In the genomic region with DNA sequence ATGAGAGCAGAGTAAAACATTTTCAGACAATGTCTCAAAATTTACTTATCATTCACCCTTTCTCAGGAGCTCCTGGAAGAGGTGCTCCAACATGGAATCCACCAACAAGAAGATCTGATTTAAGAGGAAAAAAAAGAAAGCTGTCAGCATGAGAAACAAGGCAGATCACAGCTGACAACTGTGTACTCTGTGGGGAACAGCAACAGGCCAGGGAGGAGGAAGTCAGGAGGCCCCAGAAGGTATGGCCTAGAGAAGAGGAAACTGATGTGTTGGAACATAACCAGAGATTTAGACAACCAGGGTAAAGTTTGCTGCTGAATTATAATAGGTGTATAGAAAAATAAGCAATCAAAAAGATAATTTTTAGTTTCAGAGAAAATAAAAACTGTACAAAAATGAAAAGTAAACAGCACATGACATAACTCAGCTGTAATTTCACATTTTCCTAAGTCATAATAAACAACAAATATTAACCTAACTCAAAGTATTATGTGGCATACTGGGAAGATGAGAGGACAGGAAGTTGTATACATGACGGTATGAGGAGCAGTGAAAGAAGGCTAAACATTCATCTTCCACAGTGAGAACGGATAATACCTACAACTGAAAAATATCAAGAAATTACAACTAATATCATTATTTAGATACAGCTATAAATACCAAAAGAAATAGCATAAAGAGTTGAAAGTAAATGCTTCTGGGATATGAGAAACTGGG, we compare ENCODE assay signal across 13 cellular contexts.
A peak's percentile ranks its signal among the peaks of the same experiment; 100 is the strongest.
DNase-seq lines count a peak whose midpoint lies in the region; ATAC-seq and TF ChIP-seq lines count a peak whose summit lies in the region.
"Had no signal": no experiment of that assay in that cellular context is flagged by ENCODE, and none has a peak within 500 bp of the region (broad histone marks: within the 10 kb centered on the region; RNA-seq: fewer than 3 reads in every experiment).

No MANE protein-coding gene starts in this region.

- peak overlapping the region; percentile 15 for H3K27ac Mint-ChIP-seq in dendritic cell treated with granulocyte-macrophage colony-stimulating factor and Interleukin-4, amounts not matched to agents 40 ng/mL and 50 ng/mL, for 4 days

- H3K27ac ChIP-seq in cardiac muscle cell (peak overlapping the region; percentile 66), OCI-LY7 (ENCODE audit: low read depth, low read length, poor library complexity, severe bottlenecking) (no peak overlapping the region), thyroid gland (no peak overlapping the region)
- H3K27ac ChIP-seq: prostate gland, vagina had no signal

- H3K36me3 ChIP-seq in cardiac muscle cell (peaks cover 34% of the 10 kb centered on the region), OCI-LY7 (ENCODE audit: insufficient read depth, low read length) (peaks cover 22% of the 10 kb centered on the region; the same call in 1 of the 2 replicates), thyroid gland (peaks cover 10 to 16% of the 10 kb centered on the region in 2 donors)

- H3K36me3 Mint-ChIP-seq in dendritic cell treated with granulocyte-macrophage colony-stimulating factor and Interleukin-4, amounts not matched to agents 40 ng/mL and 50 ng/mL, for 4 days (ENCODE audit: low read depth), result peaks cover 66% of the 10 kb centered on the region

- peaks cover 10% of the 10 kb centered on the region for H3K4me1 ChIP-seq in cardiac muscle cell (ENCODE audit: low read depth)
- H3K4me1 ChIP-seq in OCI-LY7 (ENCODE audit: insufficient read depth, low read length, poor library complexity, severe bottlenecking), result peaks cover 7% of the 10 kb centered on the region
- H3K4me1 ChIP-seq in thyroid gland, result peaks cover 16 to 19% of the 10 kb centered on the region in 2 donors
- H3K4me1 ChIP-seq: prostate gland had no signal

- ATAC-seq in left cardiac atrium, result no peak
- ATAC-seq in HG03520 (IDR thresholded peaks at IDR 0.05; ENCODE audit: unreplicated experiment), result no peak

- H3K9me3 Mint-ChIP-seq in dendritic cell treated with granulocyte-macrophage colony-stimulating factor and Interleukin-4, amounts not matched to agents 40 ng/mL and 50 ng/mL, for 4 days, result no peaks in the 10 kb centered on the region

- no peak overlapping the region for H2AFZ ChIP-seq in OCI-LY7 (ENCODE audit: low read length)

- H3K79me2 ChIP-seq in OCI-LY7 (ENCODE audit: insufficient read depth, low read depth, low read length), result no peaks in the 10 kb centered on the region

- POLR2A ChIA-PET in OCI-LY7 (lab: Charles Lee), result no interaction called here

- WGBS in thyroid gland, 2 donors, result 83 to 89% methylated on average over 2 of the region's 2 CpGs

- H3K4me3 ChIP-seq in cardiac muscle cell, result no peak overlapping the region
- H3K4me3 ChIP-seq in OCI-LY7 (ENCODE audit: low read depth, low read length, poor library complexity, severe bottlenecking), result no peak overlapping the region
- no peak overlapping the region for H3K4me3 ChIP-seq in thyroid gland (replicated peaks in 1 of 3)
- H3K4me3 ChIP-seq: prostate gland, vagina had no signal

- DNase-seq in cardiac muscle cell (ENCODE audit: low read depth in 1 of 2, low spot score in 1 of 2) (peak; percentile 12 to 14), left cardiac atrium (no peak), OCI-LY7 (ENCODE audit: low spot score) (peak; percentile 15), superior temporal gyrus (ENCODE audit: extremely low spot score) (no peak), thyroid gland (no peak), amniotic stem cell (lab: John Stamatoyannopoulos, UW) (no peak)
- DNase-seq: activated CD4-positive, CD25-positive, alpha-beta regulatory T cell; aorta; NCI-H82 had no signal

- H3K27me3 ChIP-seq in cardiac muscle cell, result no peaks in the 10 kb centered on the region
- no peaks in the 10 kb centered on the region for H3K27me3 ChIP-seq in thyroid gland
- H3K27me3 ChIP-seq: vagina had no signal

- H4K20me1 ChIP-seq in OCI-LY7 (ENCODE audit: insufficient read depth, low read length), result no peaks in the 10 kb centered on the region

- H3K4me1 Mint-ChIP-seq in dendritic cell treated with granulocyte-macrophage colony-stimulating factor and Interleukin-4, amounts not matched to agents 40 ng/mL and 50 ng/mL, for 4 days (ENCODE audit: low read depth), result peaks cover 9% of the 10 kb centered on the region

- no peak overlapping the region for H3K4me2 ChIP-seq in OCI-LY7 (ENCODE audit: low read length)

- no peaks in the 10 kb centered on the region for H3K9me2 ChIP-seq in OCI-LY7 (ENCODE audit: insufficient read depth, low read length)

- BruUV-seq in OCI-LY7 (replicated peaks; lab: Mats Ljungman, UMichigan), result no TSS peak

- no peaks in the 10 kb centered on the region for H3K27me3 Mint-ChIP-seq in dendritic cell treated with granulocyte-macrophage colony-stimulating factor and Interleukin-4, amounts not matched to agents 40 ng/mL and 50 ng/mL, for 4 days

- TF ChIP-seq CTCF in cardiac muscle cell (IDR thresholded peaks at IDR 0.05; ENCODE audit: low read depth, low read length) (no peak), OCI-LY7 (conservative IDR thresholded peaks at IDR 0.05; ENCODE audit: low read length) (no peak), thyroid gland (IDR thresholded peaks at IDR 0.05) (no peak)

- intact Hi-C loops in left cardiac atrium (cut with DNase I) (no loop called here), OCI-LY7 (cut with micrococcal nuclease; ENCODE audit: unreplicated experiment) (no loop called here), thyroid gland (cut with DNase I) (no loop called here)
- intact Hi-C loops in dendritic cell treated with granulocyte-macrophage colony-stimulating factor and Interleukin-4, amounts not matched to agents 40 ng/mL and 50 ng/mL, for 4 days (cut with micrococcal nuclease), result no loop called here

- no peak for TF ChIP-seq POLR2A in thyroid gland (IDR thresholded peaks at IDR 0.05)

- CTCF ChIA-PET in OCI-LY7 (lab: Charles Lee; ENCODE audit: unreplicated experiment), result interaction anchor here (1.3 kb wide), 1 partner anchor 213 kb away, joined by 3 read pairs; no protein-coding TSS in a partner anchor

- no peak overlapping the region for H3K4me3 Mint-ChIP-seq in dendritic cell treated with granulocyte-macrophage colony-stimulating factor and Interleukin-4, amounts not matched to agents 40 ng/mL and 50 ng/mL, for 4 days

- no peaks in the 10 kb centered on the region for H3K9me3 ChIP-seq in cardiac muscle cell (ENCODE audit: low read depth)
- no peaks in the 10 kb centered on the region for H3K9me3 ChIP-seq in OCI-LY7 (ENCODE audit: low read length)
- H3K9me3 ChIP-seq in thyroid gland, result no peaks in the 10 kb centered on the region
- H3K9me3 ChIP-seq: prostate gland, vagina had no signal

Comparison
In these comparisons a context has a peak if more than half of its experiments do, and no peak if none do; other contexts are left out.
1. DNase-seq: peak in cardiac muscle cell (2 of 2) and OCI-LY7 (single experiment); none in left cardiac atrium (single experiment), superior temporal gyrus (single experiment), thyroid gland (0 of 2) and amniotic stem cell (single experiment).